Comparison of ENCODE assay signal across 20 cellular contexts in the genomic region with DNA sequence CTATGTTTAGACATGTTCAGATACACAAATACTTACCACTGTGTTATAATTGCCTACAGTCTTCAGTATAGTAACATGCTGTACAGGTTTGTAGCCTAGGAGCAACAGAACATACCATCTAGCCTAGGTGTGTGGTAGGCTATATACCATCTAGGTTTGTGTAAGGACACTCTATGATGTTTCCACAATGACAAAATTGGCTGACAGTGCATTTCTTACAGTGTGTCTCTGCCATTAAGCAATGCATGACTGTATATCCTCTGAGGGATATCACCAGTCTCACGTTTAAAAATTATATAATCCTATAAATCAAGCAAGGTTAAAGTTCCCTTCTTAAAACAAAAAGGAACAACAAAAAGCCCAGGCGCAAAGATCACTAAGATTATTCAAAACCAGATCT.
DNase-seq lines count a peak whose midpoint lies in the region; ATAC-seq, FAIRE-seq and TF ChIP-seq lines count a peak whose summit lies in the region.
"Had no signal": no experiment of that assay in that cellular context is flagged by ENCODE, and none has a peak within 500 bp of the region (broad histone marks: within the 10 kb centered on the region; RNA-seq: fewer than 3 reads in every experiment).

No MANE protein-coding gene starts in this region.

- no peak overlapping the region for H3K27ac ChIP-seq in A549
- H3K27ac ChIP-seq in IMR-90 (ENCODE audit: insufficient read depth, low read length): no peak overlapping the region
- H3K27ac ChIP-seq in H1 (ENCODE audit: low read depth, low read length): no peak overlapping the region
- H3K27ac ChIP-seq: BLaER1 treated with 17β-estradiol and CSF1 and Interleukin-3, amounts not matched to agents 10 nM and 100 nM; C4-2B had no signal

- TF ChIP-seq EP300 in A549 (IDR thresholded peaks at IDR 0.05) (no peak), H1 (IDR thresholded peaks at IDR 0.05; ENCODE audit: borderline replicate concordance in 1 of 2, low read depth in 2 of 2, low read length in 2 of 2) (no peak)

- H4K20me1 ChIP-seq in IMR-90 (ENCODE audit: insufficient read depth, low read length): no peaks in the 10 kb centered on the region
- H4K20me1 ChIP-seq in H1 (replicated peaks in 1 of 2; ENCODE audit: control insufficient read depth in 1 of 2, insufficient read depth in 2 of 2, low read length in 2 of 2): no peaks in the 10 kb centered on the region
- H4K20me1 ChIP-seq: BLaER1 treated with 17β-estradiol and CSF1 and Interleukin-3, amounts not matched to agents 10 nM and 100 nM had no signal

- H3K14ac ChIP-seq in IMR-90 (replicated peaks; ENCODE audit: low read depth, low read length): no peak overlapping the region
- no peak overlapping the region for H3K14ac ChIP-seq in H1 (ENCODE audit: insufficient read length)

- DNase-seq in A549 (ENCODE audit: low read depth in 1 of 2, low spot score in 1 of 2) (no peak), IMR-90 (no peak), H1 (ENCODE audit: low read depth in 1 of 2, low spot score in 2 of 2) (no peak)
- DNase-seq in activated CD8-positive, alpha-beta memory T cell treated with anti-CD3 and anti-CD28 coated beads, Interleukin-2, amount 50 U/mL, for 48 hours: no peak
- DNase-seq: 8988T; AML-193; Caco-2; Calu3; CD4-positive, alpha-beta T cell; CD8-positive, alpha-beta T cell; DMS79 treated with DMSO at 0.1 percent for 48 hours; GF-D8 had no signal

- H2AK9ac ChIP-seq in IMR-90 (replicated peaks; ENCODE audit: low read depth, low read length, poor library complexity): no peak overlapping the region

- in situ Hi-C loops in IMR-90 (cut with MboI; ENCODE audit: low sequenced_read_pairs): no loop called here

- WGBS in A549 (ENCODE audit: missing lambda C conversion rate): 77% methylated on average over 2 of the region's 2 CpGs
- WGBS in IMR-90 (ENCODE audit: extremely low coverage in 2 of 2, insufficient read length in 1 of 2), 2 experiments: no CpG with 5 or more reads among the region's 2 CpGs
- 92% methylated on average over 2 of the region's 2 CpGs; no CpG with 5 or more reads in 1 of the 2 experiments for WGBS in H1 (ENCODE audit: extremely low coverage in 1 of 2, insufficient coverage in 1 of 2, insufficient read length in 1 of 2, insufficient replicate concordance in 2 of 2, low coverage in 1 of 2, low lambda C conversion rate in 2 of 2, missing lambda C conversion rate in 1 of 2), 2 experiments

- H3K4me3 ChIP-seq in A549: no peak overlapping the region
- H3K4me3 ChIP-seq in IMR-90 (ENCODE audit: insufficient read depth, low read depth, low read length): no peak overlapping the region
- no peak overlapping the region for H3K4me3 ChIP-seq in H1 (ENCODE audit: extremely low read depth in 1 of 4, insufficient read depth in 2 of 4, low read depth in 3 of 4, low read length in 4 of 4)
- H3K4me3 ChIP-seq: BLaER1 treated with 17β-estradiol and CSF1 and Interleukin-3, amounts not matched to agents 10 nM and 100 nM had no signal

- dilution Hi-C loops in IMR-90 (cut with HindIII; ENCODE audit: low sequenced_read_pairs, unreplicated experiment): no loop called here

- H3K9ac ChIP-seq in IMR-90 (ENCODE audit: low read depth, low read length): no peak overlapping the region
- no peak overlapping the region for H3K9ac ChIP-seq in H1 (replicated peaks in 1 of 4; ENCODE audit: extremely low read depth in 1 of 4, low read depth in 3 of 4, low read length in 3 of 4)
- H3K9ac ChIP-seq: BLaER1 treated with 17β-estradiol and CSF1 and Interleukin-3, amounts not matched to agents 10 nM and 100 nM had no signal

- no peak overlapping the region for H2BK20ac ChIP-seq in IMR-90 (ENCODE audit: low read depth, low read length)
- H2BK20ac ChIP-seq in H1 (ENCODE audit: low read length): no peak overlapping the region

- H3K56ac ChIP-seq in IMR-90 (ENCODE audit: extremely low read depth, insufficient read depth, low read length) (no peak overlapping the region), H1 (replicated peaks; ENCODE audit: insufficient read length, low read depth, low read length) (no peak overlapping the region)

- TF ChIP-seq CTCF in A549 (IDR thresholded peaks at IDR 0.05) (no peak), IMR-90 (conservative IDR thresholded peaks at IDR 0.05; ENCODE audit: low read depth, low read length) (no peak), H1 (IDR thresholded peaks at IDR 0.05; ENCODE audit: control extremely low read depth in 1 of 3, insufficient read depth in 1 of 3, low read depth in 1 of 3, low read length in 3 of 3) (no peak)

- H3K27me3 ChIP-seq in IMR-90 (ENCODE audit: control insufficient read depth, insufficient read depth, low read length) (no peaks in the 10 kb centered on the region), H1 (replicated peaks in 1 of 4; ENCODE audit: control insufficient read depth in 3 of 4, extremely low read depth in 1 of 4, insufficient read depth in 3 of 4, low read length in 3 of 4) (no peaks in the 10 kb centered on the region)
- H3K27me3 ChIP-seq: BLaER1 treated with 17β-estradiol and CSF1 and Interleukin-3, amounts not matched to agents 10 nM and 100 nM had no signal

- no peak overlapping the region for H4K8ac ChIP-seq in IMR-90 (ENCODE audit: low read depth in 2 of 2, low read length in 2 of 2)
- no peak overlapping the region for H4K8ac ChIP-seq in H1 (ENCODE audit: extremely low read depth, insufficient read depth, low read length)

- no peak overlapping the region for H3K4me2 ChIP-seq in A549
- H3K4me2 ChIP-seq in IMR-90 (ENCODE audit: low read depth, low read length): no peak overlapping the region
- no peak overlapping the region for H3K4me2 ChIP-seq in H1 (ENCODE audit: insufficient read depth in 1 of 2, low read depth in 2 of 2, low read length in 2 of 2)
- H3K4me2 ChIP-seq: BLaER1 treated with 17β-estradiol and CSF1 and Interleukin-3, amounts not matched to agents 10 nM and 100 nM had no signal

- H3K23ac ChIP-seq in IMR-90 (ENCODE audit: low read depth, low read length): no peak overlapping the region
- H3K23ac ChIP-seq in H1 (ENCODE audit: insufficient read length): no peak overlapping the region

- ATAC-seq in A549 (no peak), IMR-90 (ENCODE audit: low read depth) (no peak), GM21786 (IDR thresholded peaks at IDR 0.05; ENCODE audit: unreplicated experiment) (no peak)
- ATAC-seq: CD8-positive, alpha-beta T cell had no signal

- H2AFZ ChIP-seq in IMR-90 (replicated peaks; ENCODE audit: low read length, poor library complexity) (no peak overlapping the region), H1 (ENCODE audit: low read length) (no peak overlapping the region)

- H3K18ac ChIP-seq in IMR-90 (ENCODE audit: low read depth, low read length) (no peak overlapping the region), H1 (ENCODE audit: extremely low read depth, low read length) (no peak overlapping the region)

- H2BK120ac ChIP-seq in IMR-90 (ENCODE audit: low read depth, low read length) (no peak overlapping the region), H1 (replicated peaks; ENCODE audit: low read depth, low read length) (no peak overlapping the region)

- no TSS peak for BruUV-seq in IMR-90 (replicated peaks; lab: Mats Ljungman, UMichigan)

- H3K4ac ChIP-seq in IMR-90 (ENCODE audit: low read depth, low read length) (no peak overlapping the region), H1 (replicated peaks; ENCODE audit: insufficient read length, low read depth, low read length) (no peak overlapping the region)

- H3K4me1 ChIP-seq in A549 (no peaks in the 10 kb centered on the region), IMR-90 (ENCODE audit: control insufficient read depth, insufficient read depth, low read length) (no peaks in the 10 kb centered on the region), H1 (replicated peaks in 1 of 4; ENCODE audit: control insufficient read depth in 3 of 4, insufficient read depth in 4 of 4, low read length in 3 of 4) (peaks cover 0 to 1% (median 0%) of the 10 kb centered on the region in 4 experiments; a peak in 2 of 7 replicates)
- H3K4me1 ChIP-seq: Caco-2 had no signal

- POLR2A ChIA-PET in A549 (lab: Yijun Ruan, JAX): no interaction called here
- POLR2A ChIA-PET in IMR-90 (lab: Charles Lee; ENCODE audit: unreplicated experiment): no interaction called here
- POLR2A ChIA-PET in H1 (lab: Charles Lee; ENCODE audit: partially characterized antibody): no interaction called here

- no peaks in the 10 kb centered on the region for H3K79me2 ChIP-seq in H1 (ENCODE audit: control insufficient read depth in 1 of 2, insufficient read depth in 2 of 2, low read length in 2 of 2)

- H3K36me3 ChIP-seq in IMR-90 (ENCODE audit: control insufficient read depth, insufficient read depth, low read length) (0 out of 2 replicates have a peak, but pooled peaks cover 1% of the 10 kb centered on the region), H1 (ENCODE audit: control insufficient read depth in 2 of 4, insufficient read depth in 4 of 4, low read length in 3 of 4) (no peaks in the 10 kb centered on the region)

- CTCF ChIA-PET in A549 (lab: Yijun Ruan, JAX) (no interaction called here), IMR-90 (lab: Yijun Ruan, JAX) (no interaction called here), H1 (lab: Charles Lee; ENCODE audit: partially characterized antibody) (interaction anchor here (0.8 kb wide), 1 partner anchor 138 kb away, joined by 5 read pairs; no protein-coding TSS in a partner anchor)

- H2BK12ac ChIP-seq in H1 (ENCODE audit: low read depth, low read length): no peak overlapping the region

- H3K9me1 ChIP-seq in IMR-90 (ENCODE audit: insufficient read depth, low read length): peaks cover 5% of the 10 kb centered on the region; the same call in 1 of the 2 replicates

- H3K9me3 ChIP-seq in A549 (no peaks in the 10 kb centered on the region), IMR-90 (ENCODE audit: control insufficient read depth, insufficient read depth, low read length) (no peaks in the 10 kb centered on the region), H1 (ENCODE audit: insufficient read depth in 2 of 2, low read depth in 1 of 2, low read length in 1 of 2) (no peaks in the 10 kb centered on the region)
- H3K9me3 ChIP-seq: BLaER1 treated with 17β-estradiol and CSF1 and Interleukin-3, amounts not matched to agents 10 nM and 100 nM; Caco-2 had no signal

- H2AK5ac ChIP-seq in IMR-90 (ENCODE audit: low read depth, low read length) (no peak overlapping the region; the same call in 1 of the 2 replicates), H1 (ENCODE audit: low read depth, low read length) (no peak overlapping the region)

- no peaks in the 10 kb centered on the region for H3K79me1 ChIP-seq in IMR-90 (ENCODE audit: low read depth in 1 of 2, low read length in 2 of 2)
- no peaks in the 10 kb centered on the region for H3K79me1 ChIP-seq in H1 (ENCODE audit: low read depth, low read length)

- H4K5ac ChIP-seq in IMR-90 (ENCODE audit: low read depth, low read length) (no peak overlapping the region), H1 (ENCODE audit: insufficient read length, low read depth, low read length) (no peak overlapping the region)

- H4K91ac ChIP-seq in IMR-90 (ENCODE audit: insufficient read depth, low read depth, low read length) (no peak overlapping the region), H1 (replicated peaks; ENCODE audit: insufficient read length, low read length) (no peak overlapping the region)

- TF ChIP-seq POLR2A in A549 (IDR thresholded peaks at IDR 0.05; ENCODE audit: low read length): no peak
- TF ChIP-seq POLR2A in IMR-90 (IDR thresholded peaks at IDR 0.05; ENCODE audit: low read depth, low read length): no peak
- TF ChIP-seq POLR2A in H1 (IDR thresholded peaks at IDR 0.05; ENCODE audit: control extremely low read depth in 1 of 2, low read depth in 2 of 2, low read length in 2 of 2): no peak

- no peaks in the 10 kb centered on the region for H3K23me2 ChIP-seq in H1 (ENCODE audit: low read depth, low read length)

- intact Hi-C loops in IMR-90 (cut with micrococcal nuclease): no loop called here

- FAIRE-seq in A549 (lab: Jason Lieb, UNC): no peak
- no peak for FAIRE-seq in H1 (lab: Jason Lieb, UNC)
- FAIRE-seq: A204.1, D721Med, G401.6, GM12891, GM19239 had no signal

- H2BK5ac ChIP-seq in IMR-90 (ENCODE audit: low read depth, low read length, poor library complexity, severe bottlenecking) (no peak overlapping the region), H1 (ENCODE audit: low read depth, low read length) (no peak overlapping the region)

- TF ChIP-seq RAD21 in A549 (conservative IDR thresholded peaks at IDR 0.05 in 1 of 2, IDR thresholded peaks at IDR 0.05 in 1 of 2) (no peak), IMR-90 (IDR thresholded peaks at IDR 0.05; ENCODE audit: low read length) (no peak), H1 (IDR thresholded peaks at IDR 0.05 in 1 of 2, conservative IDR thresholded peaks at IDR 0.05 in 1 of 2; ENCODE audit: low read depth in 2 of 2, low read length in 2 of 2) (no peak)

- no peak overlapping the region for H2BK15ac ChIP-seq in IMR-90 (ENCODE audit: low read depth, low read length)
- H2BK15ac ChIP-seq in H1 (ENCODE audit: low read length): no peak overlapping the region

Comparison
In these comparisons a context has a peak if more than half of its experiments do, and no peak if none do; other contexts are left out.
1. Of the 18 proteins assayed by ChIP-seq in both H1 and A549: peak only in H1: none; only in A549: none; in both: MAFK; in neither: 17.